Comparison of ENCODE assay signal across 36 cellular contexts in the genomic region with DNA sequence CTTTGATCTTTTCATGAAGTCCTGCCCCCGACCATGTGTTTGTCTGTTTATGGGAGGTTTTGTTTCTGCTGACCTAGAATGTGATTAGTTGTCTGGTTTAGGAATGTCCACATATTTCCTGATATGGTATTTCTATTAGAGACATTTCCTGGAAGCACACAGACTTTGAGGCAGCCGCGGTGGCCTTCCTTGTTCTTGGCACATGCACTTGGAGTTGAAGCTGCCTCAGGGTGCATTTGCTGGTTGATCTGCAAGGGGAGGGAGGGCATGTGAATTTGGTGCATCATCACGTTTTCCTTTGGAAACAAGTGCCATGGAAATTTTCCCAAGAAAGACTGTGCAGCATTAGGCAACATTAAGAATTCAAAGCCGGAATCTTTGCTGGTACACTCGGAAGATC.
"Had no signal": no experiment of that assay in that cellular context is flagged by ENCODE, and none has a peak within 500 bp of the region (broad histone marks: within the 10 kb centered on the region; RNA-seq: fewer than 3 reads in every experiment).

No MANE protein-coding gene starts in this region.

- H3K27me3 ChIP-seq: MG63 had no signal

- H3K4me3 ChIP-seq: MG63 had no signal

- H3K4me2 ChIP-seq: KMS-11 had no signal

- H3K9me3 ChIP-seq: MG63 had no signal

- DNase-seq: Karpas-422, Kasumi-1, KG1, MG63, MM.1S, MV-4-11, NCI-H1048, NCI-H1092, NCI-H1092 treated with DMSO at 0.1 percent for 48 hours, NCI-H1105, NCI-H1105 treated with DMSO at 0.1 percent for 48 hours, NCI-H1417, NCI-H1417 treated with DMSO at 0.1 percent for 48 hours, NCI-H1436, NCI-H1436 treated with DMSO at 0.1 percent for 48 hours, NCI-H146, NCI-H1694, NCI-H1694 treated with DMSO at 0.1 percent for 48 hours, NCI-H187 treated with DMSO at 0.1 percent for 48 hours, NCI-H1930, NCI-H2029, NCI-H2029 treated with DMSO at 0.1 percent for 48 hours, NCI-H2081, NCI-H2081 treated with DMSO at 0.1 percent for 48 hours, NCI-H2107, NCI-H2171, NCI-H2171 treated with DMSO at 0.1 percent for 48 hours, NCI-H2227 treated with DMSO at 0.1 percent for 48 hours, NCI-H226, NCI-H345, NCI-H446, NCI-H446 treated with DMSO at 0.1 percent for 48 hours, NCI-H510A, NCI-H510A treated with DMSO at 0.1 percent for 48 hours, NCI-H524 had no signal

- H3K36me3 ChIP-seq: MG63 had no signal

- H3K27ac ChIP-seq: KMS-11 had no signal

- H3K9ac ChIP-seq: KMS-11 had no signal
